2 cellular contexts compared by ENCODE assay signal in the genomic region with DNA sequence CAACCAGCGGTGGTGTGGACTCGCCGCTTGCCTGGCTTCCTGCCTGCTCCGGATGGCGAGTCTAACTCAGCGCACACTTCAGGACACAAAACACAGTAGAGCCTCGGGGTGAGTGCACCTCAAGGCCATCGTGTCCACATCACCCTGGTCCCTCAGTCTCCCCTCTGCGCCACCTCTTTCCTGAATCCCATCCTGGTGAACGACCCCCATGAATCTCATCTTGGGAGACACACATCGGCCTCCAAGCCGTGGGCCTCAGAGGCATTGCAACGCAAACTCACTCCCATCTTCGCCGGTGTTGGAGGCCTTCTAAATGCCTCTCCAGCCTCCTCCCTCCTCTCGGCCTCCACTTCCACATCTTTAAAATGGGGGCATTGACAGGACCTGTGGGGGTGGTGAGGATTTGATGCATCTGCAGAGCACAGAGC.
TF ChIP-seq lines count a peak whose summit lies in the region.

No MANE protein-coding gene starts in this region.

TF ChIP-seq in IMR-90, 13 proteins besides CTCF, POLR2A, EP300 and RAD21:
- TF ChIP-seq CEBPB (IDR thresholded peaks at IDR 0.05; ENCODE audit: low read depth, low read length) (no peak), CHD1 (IDR thresholded peaks at IDR 0.05; ENCODE audit: low read depth, low read length) (no peak), RCOR1 (IDR thresholded peaks at IDR 0.05; ENCODE audit: insufficient replicate concordance, low read length) (no peak), BHLHE40 (IDR thresholded peaks at IDR 0.05; ENCODE audit: low read depth, low read length) (no peak)
- TF ChIP-seq, protein P1, sequence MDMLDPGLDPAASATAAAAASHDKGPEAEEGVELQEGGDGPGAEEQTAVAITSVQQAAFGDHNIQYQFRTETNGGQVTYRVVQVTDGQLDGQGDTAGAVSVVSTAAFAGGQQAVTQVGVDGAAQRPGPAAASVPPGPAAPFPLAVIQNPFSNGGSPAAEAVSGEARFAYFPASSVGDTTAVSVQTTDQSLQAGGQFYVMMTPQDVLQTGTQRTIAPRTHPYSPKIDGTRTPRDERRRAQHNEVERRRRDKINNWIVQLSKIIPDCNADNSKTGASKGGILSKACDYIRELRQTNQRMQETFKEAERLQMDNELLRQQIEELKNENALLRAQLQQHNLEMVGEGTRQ (IDR thresholded peaks at IDR 0.05; ENCODE audit: low read depth, low read length): no peak

TF ChIP-seq in H1, 55 proteins besides CTCF, POLR2A, EP300 and RAD21:
- no peak for TF ChIP-seq POU5F1 (IDR thresholded peaks at IDR 0.05; ENCODE audit: low read depth, low read length)
- no peak for TF ChIP-seq ASH2L (IDR thresholded peaks at IDR 0.05; ENCODE audit: low read length)
- TF ChIP-seq BCL11A (IDR thresholded peaks at IDR 0.05; ENCODE audit: low read depth in 2 of 2, low read length in 2 of 2): no peak
- no peak for TF ChIP-seq KDM1A (IDR thresholded peaks at IDR 0.05; ENCODE audit: borderline replicate concordance, low read length)
- no peak for TF ChIP-seq SRF (IDR thresholded peaks at IDR 0.05; ENCODE audit: low read depth, low read length)
- TF ChIP-seq CBX5 (IDR thresholded peaks at IDR 0.05; ENCODE audit: low read depth, low read length): no peak
- TF ChIP-seq, protein P2, sequence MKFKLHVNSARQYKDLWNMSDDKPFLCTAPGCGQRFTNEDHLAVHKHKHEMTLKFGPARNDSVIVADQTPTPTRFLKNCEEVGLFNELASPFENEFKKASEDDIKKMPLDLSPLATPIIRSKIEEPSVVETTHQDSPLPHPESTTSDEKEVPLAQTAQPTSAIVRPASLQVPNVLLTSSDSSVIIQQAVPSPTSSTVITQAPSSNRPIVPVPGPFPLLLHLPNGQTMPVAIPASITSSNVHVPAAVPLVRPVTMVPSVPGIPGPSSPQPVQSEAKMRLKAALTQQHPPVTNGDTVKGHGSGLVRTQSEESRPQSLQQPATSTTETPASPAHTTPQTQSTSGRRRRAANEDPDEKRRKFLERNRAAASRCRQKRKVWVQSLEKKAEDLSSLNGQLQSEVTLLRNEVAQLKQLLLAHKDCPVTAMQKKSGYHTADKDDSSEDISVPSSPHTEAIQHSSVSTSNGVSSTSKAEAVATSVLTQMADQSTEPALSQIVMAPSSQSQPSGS (IDR thresholded peaks at IDR 0.05; ENCODE audit: low read length): no peak
- no peak for TF ChIP-seq SP1 (IDR thresholded peaks at IDR 0.05; ENCODE audit: low read depth, low read length)
- no peak for TF ChIP-seq CHD2 (IDR thresholded peaks at IDR 0.05; ENCODE audit: low read length)
- TF ChIP-seq YY1 (IDR thresholded peaks at IDR 0.05; ENCODE audit: low read depth, low read length): no peak
- no peak for TF ChIP-seq JUND (IDR thresholded peaks at IDR 0.05; ENCODE audit: low read length)
- no peak for TF ChIP-seq TAF1 (IDR thresholded peaks at IDR 0.05; ENCODE audit: low read depth, low read length)
- TF ChIP-seq RXRA (IDR thresholded peaks at IDR 0.05; ENCODE audit: insufficient read depth, low read depth, low read length): no peak
- TF ChIP-seq, protein P3, sequence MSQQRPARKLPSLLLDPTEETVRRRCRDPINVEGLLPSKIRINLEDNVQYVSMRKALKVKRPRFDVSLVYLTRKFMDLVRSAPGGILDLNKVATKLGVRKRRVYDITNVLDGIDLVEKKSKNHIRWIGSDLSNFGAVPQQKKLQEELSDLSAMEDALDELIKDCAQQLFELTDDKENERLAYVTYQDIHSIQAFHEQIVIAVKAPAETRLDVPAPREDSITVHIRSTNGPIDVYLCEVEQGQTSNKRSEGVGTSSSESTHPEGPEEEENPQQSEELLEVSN (IDR thresholded peaks at IDR 0.05): no peak
TF ChIP-seq in H1: peak in this region for 0.
